Comparison of ENCODE assay signal across 8 cellular contexts in genomic region chr19:7799640-7800355, GRCh38. TPM values are rescaled to one million over a fixed set of nuclear protein-coding genes. Genes with fewer than 3 reads are reported as not detected.
DNase-seq lines count a peak whose midpoint lies in the region; ATAC-seq and TF ChIP-seq lines count a peak whose summit lies in the region.

No MANE protein-coding gene starts in this region.

- POLR2A ChIA-PET in CD4-positive, alpha-beta T cell (lab: Charles Lee), result interaction anchor here (1.0 to 2.7 kb wide), 4 partner anchors 64 to 231 kb away, joined by 3 to 17 read pairs (median 5); partner anchors contain the start of gene TRAPPC5
- POLR2A ChIA-PET in OCI-LY7 (lab: Charles Lee), result interaction anchor here (0.6 kb wide), 1 partner anchor 33 kb away, joined by 3 read pairs; no protein-coding TSS in a partner anchor

- no peaks in the 10 kb centered on the region for H3K9me3 Mint-ChIP-seq in CD4-positive, alpha-beta T cell
- H3K9me3 Mint-ChIP-seq in activated T-cell treated with anti-CD3 and anti-CD28 coated beads, Interleukin-2, amount 50 U/mL, for 24 hours, result no peaks in the 10 kb centered on the region
- peaks cover 0 to 8% (median 4%) of the 10 kb centered on the region in 7 donors for H3K9me3 Mint-ChIP-seq in naive B cell
- H3K9me3 Mint-ChIP-seq in stimulated activated naive B cell treated with anti-CD40 and anti-IgM and Interleukin-4, amounts not matched to agents 10 μg/mL and 1 μg/mL and 100 μg/mL, for 72 hours, result peaks cover 3 to 4% of the 10 kb centered on the region in 2 donors

- H3K4me2 ChIP-seq in OCI-LY7 (ENCODE audit: low read length) (peak overlapping the region; percentile 10; the same call in 1 of the 2 replicates), fibroblast of lung (ENCODE audit: extremely low read depth, insufficient read depth, low read length) (peak overlapping the region; percentile 34)

- H3K27me3 Mint-ChIP-seq in CD4-positive, alpha-beta T cell, result peaks cover 33% of the 10 kb centered on the region
- H3K27me3 Mint-ChIP-seq in activated T-cell treated with anti-CD3 and anti-CD28 coated beads, Interleukin-2, amount 50 U/mL, for 24 hours, result peaks cover 55% of the 10 kb centered on the region
- peaks cover 0 to 12% (median 8%) of the 10 kb centered on the region in 3 donors for H3K27me3 Mint-ChIP-seq in naive B cell
- peaks cover 0 to 10% of the 10 kb centered on the region in 2 donors for H3K27me3 Mint-ChIP-seq in stimulated activated naive B cell treated with anti-CD40 and anti-IgM and Interleukin-4, amounts not matched to agents 10 μg/mL and 1 μg/mL and 100 μg/mL, for 72 hours

- H3K4me3 Mint-ChIP-seq in CD4-positive, alpha-beta T cell, result no peak overlapping the region
- H3K4me3 Mint-ChIP-seq in activated T-cell treated with anti-CD3 and anti-CD28 coated beads, Interleukin-2, amount 50 U/mL, for 24 hours, result peak overlapping the region; percentile 60
- peak overlapping the region; percentile 13 to 81 (median 62) for H3K4me3 Mint-ChIP-seq in naive B cell
- H3K4me3 Mint-ChIP-seq in stimulated activated naive B cell treated with anti-CD40 and anti-IgM and Interleukin-4, amounts not matched to agents 10 μg/mL and 1 μg/mL and 100 μg/mL, for 72 hours, result peak overlapping the region; percentile 72 to 76

- peaks cover 6% of the 10 kb centered on the region for H3K4me1 Mint-ChIP-seq in CD4-positive, alpha-beta T cell (ENCODE audit: low read depth)
- peaks cover 12% of the 10 kb centered on the region for H3K4me1 Mint-ChIP-seq in activated T-cell treated with anti-CD3 and anti-CD28 coated beads, Interleukin-2, amount 50 U/mL, for 24 hours (ENCODE audit: low read depth)
- H3K4me1 Mint-ChIP-seq in naive B cell, result peaks cover 3 to 16% (median 12%) of the 10 kb centered on the region in 3 donors
- H3K4me1 Mint-ChIP-seq in stimulated activated naive B cell treated with anti-CD40 and anti-IgM and Interleukin-4, amounts not matched to agents 10 μg/mL and 1 μg/mL and 100 μg/mL, for 72 hours, result peaks cover 8 to 10% of the 10 kb centered on the region in 2 donors

- H3K36me3 ChIP-seq in OCI-LY7 (ENCODE audit: insufficient read depth, low read length) (no peaks in the 10 kb centered on the region), fibroblast of lung (ENCODE audit: control insufficient read depth, insufficient read depth, low read length) (no peaks in the 10 kb centered on the region)

- ATAC-seq in CD4-positive, alpha-beta T cell (ENCODE audit: poor library complexity), result no peak
- ATAC-seq in naive B cell (ENCODE audit: low read depth in 2 of 2) (peak; percentile 28 to 59), HG03159 (IDR thresholded peaks at IDR 0.05; ENCODE audit: unreplicated experiment) (no peak)
- ATAC-seq in stimulated activated naive B cell treated with anti-CD40 and anti-IgM and Interleukin-4, amounts not matched to agents 10 μg/mL and 1 μg/mL and 100 μg/mL, for 72 hours (replicated peaks), result peak; percentile 83 to 85

- TF ChIP-seq CTCF in CD4-positive, alpha-beta T cell (IDR thresholded peaks at IDR 0.05), result peak; percentile 76
- peak; percentile 85 for TF ChIP-seq CTCF in OCI-LY7 (conservative IDR thresholded peaks at IDR 0.05; ENCODE audit: low read length)
- TF ChIP-seq CTCF in fibroblast of lung (conservative IDR thresholded peaks at IDR 0.05 in 1 of 2, IDR thresholded peaks at IDR 0.05 in 1 of 2; ENCODE audit: low read depth in 1 of 2, low read length in 2 of 2), result peak; percentile 52 to 56

- CTCF ChIA-PET in CD4-positive, alpha-beta T cell (lab: Charles Lee), result interaction anchor here (0.6 to 2.3 kb wide), 18 partner anchors 29 to 1035 kb away, joined by 3 to 48 read pairs (median 3); partner anchors contain the start of gene TRAPPC5
- CTCF ChIA-PET in OCI-LY7 (lab: Charles Lee; ENCODE audit: unreplicated experiment), result no interaction called here

- H3K27ac Mint-ChIP-seq in CD4-positive, alpha-beta T cell, result no peak overlapping the region
- no peak overlapping the region for H3K27ac Mint-ChIP-seq in activated T-cell treated with anti-CD3 and anti-CD28 coated beads, Interleukin-2, amount 50 U/mL, for 24 hours
- peak overlapping the region in 2 of 6 donors; percentile 67 to 89 for H3K27ac Mint-ChIP-seq in naive B cell
- H3K27ac Mint-ChIP-seq in stimulated activated naive B cell treated with anti-CD40 and anti-IgM and Interleukin-4, amounts not matched to agents 10 μg/mL and 1 μg/mL and 100 μg/mL, for 72 hours, result peak overlapping the region; percentile 80

- H3K4me3 ChIP-seq in OCI-LY7 (ENCODE audit: low read depth, low read length, poor library complexity, severe bottlenecking) (no peak overlapping the region), fibroblast of lung (replicated peaks in 1 of 4; ENCODE audit: control extremely low read depth in 1 of 4, insufficient read depth in 1 of 4, low read depth in 3 of 4, low read length in 4 of 4) (peak overlapping the region in 2 of 4 experiments; percentile 42 to 47)

- H3K9me2 ChIP-seq in OCI-LY7 (ENCODE audit: insufficient read depth, low read length), result no peaks in the 10 kb centered on the region

- BruUV-seq in OCI-LY7 (replicated peaks; lab: Mats Ljungman, UMichigan), result no TSS peak

- no peaks in the 10 kb centered on the region for H3K36me3 Mint-ChIP-seq in CD4-positive, alpha-beta T cell (ENCODE audit: low read depth)
- no peaks in the 10 kb centered on the region for H3K36me3 Mint-ChIP-seq in activated T-cell treated with anti-CD3 and anti-CD28 coated beads, Interleukin-2, amount 50 U/mL, for 24 hours (ENCODE audit: low read depth)
- H3K36me3 Mint-ChIP-seq in naive B cell, result no peaks in the 10 kb centered on the region
- H3K36me3 Mint-ChIP-seq in stimulated activated naive B cell treated with anti-CD40 and anti-IgM and Interleukin-4, amounts not matched to agents 10 μg/mL and 1 μg/mL and 100 μg/mL, for 72 hours, result peaks cover 7 to 8% of the 10 kb centered on the region in 2 donors

- H3K9ac ChIP-seq in fibroblast of lung (ENCODE audit: insufficient read depth, low read length), result no peak overlapping the region

- H4K20me1 ChIP-seq in OCI-LY7 (ENCODE audit: insufficient read depth, low read length) (no peaks in the 10 kb centered on the region), fibroblast of lung (ENCODE audit: control insufficient read depth, extremely low read depth, insufficient read depth, low read length) (no peaks in the 10 kb centered on the region)

- peak; percentile 17 to 65 (median 44) for DNase-seq in CD4-positive, alpha-beta T cell
- DNase-seq in HuH-7 (ENCODE audit: low spot score) (peak; percentile 30), OCI-LY7 (ENCODE audit: low spot score) (peak; percentile 76), fibroblast of lung (ENCODE audit: low read depth in 2 of 2) (peak; percentile 55 to 82), naive B cell (peak; percentile 25)
- DNase-seq in activated T-cell treated with anti-CD3 and anti-CD28 coated beads, Interleukin-2, amount 50 U/mL, for 24 hours, result peak; percentile 60
- DNase-seq in stimulated activated naive B cell treated with anti-CD40 and anti-IgM and Interleukin-4, amounts not matched to agents 10 μg/mL and 1 μg/mL and 100 μg/mL, for 72 hours, result peak; percentile 28

- H3K27me3 ChIP-seq in CD4-positive, alpha-beta T cell (ENCODE audit: control insufficient read depth, insufficient read depth, low read length), result peaks cover 7% of the 10 kb centered on the region
- H3K27me3 ChIP-seq in fibroblast of lung (ENCODE audit: control insufficient read depth, insufficient read depth, low read length), result no peaks in the 10 kb centered on the region

- peaks cover 4% of the 10 kb centered on the region for H3K4me1 ChIP-seq in OCI-LY7 (ENCODE audit: insufficient read depth, low read length, poor library complexity, severe bottlenecking)
- H3K4me1 ChIP-seq in fibroblast of lung (ENCODE audit: control insufficient read depth, extremely low read depth, insufficient read depth, low read length), result no peaks in the 10 kb centered on the region

- intact Hi-C loops in CD4-positive, alpha-beta T cell (cut with DNase I, micrococcal nuclease), result loop anchor here (1.0 to 2.0 kb wide), 4 partner anchors 120 to 697 kb away; no protein-coding TSS in a partner anchor
- intact Hi-C loops in OCI-LY7 (cut with micrococcal nuclease; ENCODE audit: unreplicated experiment), result loop anchor here (1.0 kb wide), 3 partner anchors 120 to 231 kb away; no protein-coding TSS in a partner anchor

- H3K27ac ChIP-seq in CD4-positive, alpha-beta T cell (ENCODE audit: low read depth, low read length), result no peak overlapping the region
- H3K27ac ChIP-seq in OCI-LY7 (ENCODE audit: low read depth, low read length, poor library complexity, severe bottlenecking) (no peak overlapping the region), fibroblast of lung (ENCODE audit: insufficient read depth, low read length) (no peak overlapping the region)

- no peaks in the 10 kb centered on the region for H3K9me3 ChIP-seq in CD4-positive, alpha-beta T cell (ENCODE audit: control insufficient read depth, low read length)
- H3K9me3 ChIP-seq in OCI-LY7 (ENCODE audit: low read length), result no peaks in the 10 kb centered on the region
- H3K9me3 ChIP-seq in fibroblast of lung (ENCODE audit: control insufficient read depth, insufficient read depth, low read depth, low read length), result no peaks in the 10 kb centered on the region

- H3K79me2 ChIP-seq in OCI-LY7 (ENCODE audit: insufficient read depth, low read depth, low read length) (no peaks in the 10 kb centered on the region), fibroblast of lung (ENCODE audit: control insufficient read depth, insufficient read depth, low read length) (no peaks in the 10 kb centered on the region)

- H2AFZ ChIP-seq in OCI-LY7 (ENCODE audit: low read length) (no peak overlapping the region), fibroblast of lung (ENCODE audit: low read length) (peak overlapping the region; percentile 9)

RNA-seq across cellular contexts. Expression of gene EVI5L, which starts 30.2 kb away (rescaled TPM):
- total RNA-seq in CD4-positive, alpha-beta T cell, result 1 to 10 TPM; 5.2 to 6.0 TPM
- total RNA-seq in OCI-LY7 (2014; rRNA removed; shearing (Covaris generic)), result 2.7 and 7.4 TPM in 2 replicates
- total RNA-seq in OCI-LY7 (2022) (5.5 and 5.9 TPM in 2 replicates), fibroblast of lung (13.4 and 16.5 TPM in 2 replicates)
- polyA plus RNA-seq in fibroblast of lung (8.8 and 10.4 TPM in 2 replicates), naive B cell (ENCODE audit: low read depth in 6 of 6) (1 to 10 TPM in 5 of 6 donors, under 1 TPM in 1; 0.63 to 4.0 (median 1.6) TPM)
- polyA plus RNA-seq in fibroblast of lung (2012), result 15.7 and 16.1 TPM in 2 replicates
- 49.8 and 76.3 TPM in 2 replicates for polyA minus RNA-seq in fibroblast of lung (ENCODE audit: low replicate concordance)

RNA-seq across cellular contexts. Expression of gene CLEC4M, which starts 36.8 kb away (rescaled TPM):
- total RNA-seq in CD4-positive, alpha-beta T cell, result not detected
- not detected in 2 replicates for total RNA-seq in OCI-LY7 (2014; rRNA removed; shearing (Covaris generic))
- total RNA-seq in OCI-LY7 (2022), result not detected in 2 replicates
- total RNA-seq in fibroblast of lung, result not detected in 2 replicates
- not detected in 2 replicates for polyA plus RNA-seq in fibroblast of lung
- polyA plus RNA-seq in fibroblast of lung (2012), result not detected in 2 replicates
- not detected in 2 replicates for polyA minus RNA-seq in fibroblast of lung (ENCODE audit: low replicate concordance)
- polyA plus RNA-seq in naive B cell (ENCODE audit: low read depth in 6 of 6), result under 1 TPM in 3 of 6 donors, not detected in 3; 0.17 to 0.41 (median 0.21) TPM

RNA-seq across cellular contexts. Expression of gene CD209, which starts 52.5 kb away (rescaled TPM):
- not detected for total RNA-seq in CD4-positive, alpha-beta T cell
- not detected in 2 replicates for total RNA-seq in OCI-LY7 (2014; rRNA removed; shearing (Covaris generic))
- total RNA-seq in OCI-LY7 (2022) (not detected in 2 replicates), fibroblast of lung (not detected in 2 replicates)
- polyA plus RNA-seq in fibroblast of lung (not detected in 2 replicates), naive B cell (ENCODE audit: low read depth in 6 of 6) (not detected)
- not detected in 2 replicates for polyA plus RNA-seq in fibroblast of lung (2012)
- polyA minus RNA-seq in fibroblast of lung (ENCODE audit: low replicate concordance), result not detected in 2 replicates

Comparison
In these comparisons a context has a peak if more than half of its experiments do, and no peak if none do; other contexts are left out.
1. ATAC-seq: peak in naive B cell (2 of 2) and stimulated activated naive B cell treated with anti-CD40 and anti-IgM and Interleukin-4, amounts not matched to agents 10 μg/mL and 1 μg/mL and 100 μg/mL, for 72 hours (2 of 2); none in CD4-positive, alpha-beta T cell (single experiment) and HG03159 (single experiment).
2. DNase-seq: peak in every context shown above with its lines; median percentile 76 in OCI-LY7; 68 in fibroblast of lung; 60 in activated T-cell treated with anti-CD3 and anti-CD28 coated beads, Interleukin-2, amount 50 U/mL, for 24 hours; 44 in CD4-positive, alpha-beta T cell; 30 in HuH-7; 28 in stimulated activated naive B cell treated with anti-CD40 and anti-IgM and Interleukin-4, amounts not matched to agents 10 μg/mL and 1 μg/mL and 100 μg/mL, for 72 hours; 25 in naive B cell.
3. Peak in every context shown above with its lines, with median percentiles within 50 percentile points of each other: CTCF ChIP-seq.